In the genomic region with DNA sequence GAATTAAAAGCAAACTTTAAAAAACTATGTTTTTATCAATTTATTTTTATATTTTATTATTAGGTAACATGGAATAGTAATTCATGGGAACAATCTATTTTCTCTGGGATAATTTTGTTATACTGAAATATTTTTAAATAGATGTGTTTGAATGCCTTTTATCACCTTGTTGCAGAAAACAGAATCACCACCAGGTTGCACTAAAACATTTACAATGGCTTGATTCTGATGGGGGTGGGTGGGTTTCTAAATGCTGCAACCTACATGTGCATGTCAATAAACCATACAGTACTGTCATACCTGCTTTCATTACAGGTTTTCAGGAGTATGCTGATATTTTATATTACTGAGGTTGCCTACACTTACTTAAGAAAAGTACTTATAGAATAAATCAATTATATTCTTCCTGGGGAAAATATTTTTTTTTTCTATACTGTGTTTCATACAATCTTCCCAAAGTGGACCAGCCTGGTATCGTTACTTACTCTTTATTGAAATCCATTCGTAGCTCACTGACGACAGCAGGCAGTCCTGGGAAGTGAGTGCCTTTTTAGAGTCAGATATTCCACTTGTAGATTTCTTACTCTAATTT, we compare ENCODE assay signal across 8 cellular contexts.
A peak's percentile ranks its signal among the peaks of the same experiment; 100 is the strongest.
DNase-seq lines count a peak whose midpoint lies in the region; ATAC-seq, FAIRE-seq and TF ChIP-seq lines count a peak whose summit lies in the region.

No MANE protein-coding gene starts in this region.

- H3K9me3 ChIP-seq in A549: no peaks in the 10 kb centered on the region
- H3K9me3 ChIP-seq in neural cell (ENCODE audit: low read length): no peaks in the 10 kb centered on the region

- H3F3A ChIP-seq in neural cell (ENCODE audit: insufficient read depth, low read length, poor library complexity, severe bottlenecking): no peaks in the 10 kb centered on the region

- no peaks in the 10 kb centered on the region for H3K36me3 Mint-ChIP-seq in stimulated activated memory B cell treated with anti-CD40 and anti-IgM and Interleukin-4, amounts not matched to agents 10 μg/mL and 1 μg/mL and 100 μg/mL, for 72 hours

- TF ChIP-seq EP300 in A549 (IDR thresholded peaks at IDR 0.05) (no peak), neural cell (conservative IDR thresholded peaks at IDR 0.05; ENCODE audit: poor library complexity, severe bottlenecking) (no peak)

- H3K27me3 Mint-ChIP-seq in stimulated activated memory B cell treated with anti-CD40 and anti-IgM and Interleukin-4, amounts not matched to agents 10 μg/mL and 1 μg/mL and 100 μg/mL, for 72 hours: no peaks in the 10 kb centered on the region

- no peak overlapping the region for H3K4me3 Mint-ChIP-seq in stimulated activated memory B cell treated with anti-CD40 and anti-IgM and Interleukin-4, amounts not matched to agents 10 μg/mL and 1 μg/mL and 100 μg/mL, for 72 hours

- H3K4me3 ChIP-seq in A549 (no peak overlapping the region), GM12864 (ENCODE audit: low read depth, low read length) (no peak overlapping the region), cardiac fibroblast (replicated peaks in 1 of 2; ENCODE audit: low read depth in 2 of 2, low read length in 2 of 2) (no peak overlapping the region), neural cell (ENCODE audit: low read length) (no peak overlapping the region)

- WGBS in A549 (ENCODE audit: missing lambda C conversion rate): 41% methylated on average over 3 of the region's 3 CpGs

- no peak overlapping the region for H3K9ac ChIP-seq in neural cell (ENCODE audit: low read length)

- no peaks in the 10 kb centered on the region for H3K79me2 ChIP-seq in neural cell (replicated peaks; ENCODE audit: insufficient read depth, low read length)

- CTCF ChIA-PET in A549 (lab: Yijun Ruan, JAX): interaction anchor here (0.8 to 2.4 kb wide), 3 partner anchors 10 to 692 kb away, joined by 4 to 10 read pairs (median 5); no protein-coding TSS in a partner anchor

- H4K20me1 ChIP-seq in neural cell (ENCODE audit: insufficient read depth): no peaks in the 10 kb centered on the region

- no peaks in the 10 kb centered on the region for H3K4me1 Mint-ChIP-seq in stimulated activated memory B cell treated with anti-CD40 and anti-IgM and Interleukin-4, amounts not matched to agents 10 μg/mL and 1 μg/mL and 100 μg/mL, for 72 hours

- DNase-seq in A549 (ENCODE audit: low read depth in 1 of 2, low spot score in 1 of 2) (peak; percentile 9 to 42), GM12864 (ENCODE audit: low read depth) (no peak), NCI-H446 treated with DMSO at 0.1 percent for 48 hours (lab: John Stamatoyannopoulos, UW) (peak; percentile 78), cardiac fibroblast (ENCODE audit: low read depth in 2 of 2) (peak; percentile 76 to 78)

- TF ChIP-seq CTCF in A549 (IDR thresholded peaks at IDR 0.05) (peak; percentile 47), GM12864 (IDR thresholded peaks at IDR 0.05; ENCODE audit: low read depth, low read length, missing control alignments) (peak; percentile 34), cardiac fibroblast (IDR thresholded peaks at IDR 0.05; ENCODE audit: low read depth, low read length) (peak; percentile 60), neural cell (IDR thresholded peaks at IDR 0.05; ENCODE audit: poor library complexity, severe bottlenecking) (peak; percentile 82)

- TF ChIP-seq RAD21 in A549 (conservative IDR thresholded peaks at IDR 0.05 in 1 of 2, IDR thresholded peaks at IDR 0.05 in 1 of 2): peak; percentile 68 to 74
- peak; percentile 92 for TF ChIP-seq RAD21 in neural cell (conservative IDR thresholded peaks at IDR 0.05)

- ATAC-seq in A549: peak in 1 of 2 experiments; percentile 42; a peak in 1 of 6 replicates
- no peak for ATAC-seq in stimulated activated memory B cell treated with anti-CD40 and anti-IgM and Interleukin-4, amounts not matched to agents 10 μg/mL and 1 μg/mL and 100 μg/mL, for 72 hours
- ATAC-seq in HG03097 (IDR thresholded peaks at IDR 0.05; ENCODE audit: low FRiP score, unreplicated experiment): no peak
- no peak for ATAC-seq in GM21526 (IDR thresholded peaks at IDR 0.05; ENCODE audit: low FRiP score, unreplicated experiment)

- no peak overlapping the region for H3K4me2 ChIP-seq in A549
- no peak overlapping the region for H3K4me2 ChIP-seq in neural cell (ENCODE audit: low read length)

- H3K9me3 Mint-ChIP-seq in stimulated activated memory B cell treated with anti-CD40 and anti-IgM and Interleukin-4, amounts not matched to agents 10 μg/mL and 1 μg/mL and 100 μg/mL, for 72 hours: no peaks in the 10 kb centered on the region

- no peak overlapping the region for H3K27ac Mint-ChIP-seq in stimulated activated memory B cell treated with anti-CD40 and anti-IgM and Interleukin-4, amounts not matched to agents 10 μg/mL and 1 μg/mL and 100 μg/mL, for 72 hours

- no peaks in the 10 kb centered on the region for H3K9me2 ChIP-seq in neural cell (ENCODE audit: insufficient read depth, low read length)

- H3K27ac ChIP-seq in A549 (no peak overlapping the region), neural cell (ENCODE audit: low read length) (no peak overlapping the region)

- no peaks in the 10 kb centered on the region for H3K36me3 ChIP-seq in neural cell (ENCODE audit: insufficient read depth, low read length)

- no peaks in the 10 kb centered on the region for H3K4me1 ChIP-seq in A549

- no peak for FAIRE-seq in A549 (lab: Jason Lieb, UNC)

- no peaks in the 10 kb centered on the region for H3K27me3 ChIP-seq in neural cell (ENCODE audit: insufficient read depth, low read depth, low read length)

- POLR2A ChIA-PET in A549 (lab: Yijun Ruan, JAX): no interaction called here

- H2AFZ ChIP-seq in neural cell (ENCODE audit: low read depth, low read length): no peak overlapping the region

- no peak for TF ChIP-seq POLR2A in A549 (IDR thresholded peaks at IDR 0.05; ENCODE audit: low read length)

TF ChIP-seq in A549, 52 proteins besides CTCF, POLR2A, EP300 and RAD21:
- TF ChIP-seq SMC3 (IDR thresholded peaks at IDR 0.05) (peak; percentile 77), POLR2AphosphoS2 (conservative IDR thresholded peaks at IDR 0.05; ENCODE audit: low read length) (no peak), SREBF2 (IDR thresholded peaks at IDR 0.05) (no peak)

TF ChIP-seq in neural cell, 6 proteins besides CTCF, POLR2A, EP300 and RAD21:
- TF ChIP-seq SMC3 (conservative IDR thresholded peaks at IDR 0.05; ENCODE audit: poor library complexity): peak; percentile 97
- no peak for TF ChIP-seq POLR2AphosphoS5 (IDR thresholded peaks at IDR 0.05)
